ENCODE assay signal across 12 cellular contexts in genomic region chr5:124524552-124525232, GRCh38.
DNase-seq lines count a peak whose midpoint lies in the region; ATAC-seq and TF ChIP-seq lines count a peak whose summit lies in the region.
"Had no signal": no experiment of that assay in that cellular context is flagged by ENCODE, and none has a peak within 500 bp of the region (broad histone marks: within the 10 kb centered on the region; RNA-seq: fewer than 3 reads in every experiment).

No MANE protein-coding gene starts in this region.

- H3K4me1 Mint-ChIP-seq in activated CD4-positive, alpha-beta T cell treated with anti-CD3 and anti-CD28 coated beads, Interleukin-2, amount 10 ng/mL, durations not matched to agents 24 days and 14 days: no peaks in the 10 kb centered on the region
- no peaks in the 10 kb centered on the region for H3K4me1 Mint-ChIP-seq in glutamatergic neuron (ENCODE audit: low read depth, unreplicated experiment)

- H3K27me3 Mint-ChIP-seq in activated CD4-positive, alpha-beta T cell treated with anti-CD3 and anti-CD28 coated beads, Interleukin-2, amount 10 ng/mL, durations not matched to agents 24 days and 14 days: no peaks in the 10 kb centered on the region
- peaks cover 5% of the 10 kb centered on the region for H3K27me3 Mint-ChIP-seq in glutamatergic neuron (ENCODE audit: unreplicated experiment)

- no peaks in the 10 kb centered on the region for H3K36me3 Mint-ChIP-seq in activated CD4-positive, alpha-beta T cell treated with anti-CD3 and anti-CD28 coated beads, Interleukin-2, amount 10 ng/mL, durations not matched to agents 24 days and 14 days (ENCODE audit: low read depth)
- no peaks in the 10 kb centered on the region for H3K36me3 Mint-ChIP-seq in glutamatergic neuron (ENCODE audit: unreplicated experiment)
- H3K36me3 Mint-ChIP-seq: CD14-positive monocyte had no signal

- H3K27ac Mint-ChIP-seq in activated CD4-positive, alpha-beta T cell treated with anti-CD3 and anti-CD28 coated beads, Interleukin-2, amount 10 ng/mL, durations not matched to agents 24 days and 14 days: no peak overlapping the region
- no peak overlapping the region for H3K27ac Mint-ChIP-seq in glutamatergic neuron (ENCODE audit: unreplicated experiment)

- H3K4me3 Mint-ChIP-seq in activated CD4-positive, alpha-beta T cell treated with anti-CD3 and anti-CD28 coated beads, Interleukin-2, amount 10 ng/mL, durations not matched to agents 24 days and 14 days: no peak overlapping the region
- no peak overlapping the region for H3K4me3 Mint-ChIP-seq in glutamatergic neuron (ENCODE audit: unreplicated experiment)
- H3K4me3 Mint-ChIP-seq: CD14-positive monocyte had no signal

- DNase-seq in GM12865 (ENCODE audit: low read depth) (peak; percentile 91), NOMO-1 (lab: John Stamatoyannopoulos, UW; ENCODE audit: unreplicated experiment in 2 of 2) (peak; percentile 41 to 83), NCI-H2107 (lab: John Stamatoyannopoulos, UW) (no peak), NCI-H1048 (lab: John Stamatoyannopoulos, UW) (no peak), glutamatergic neuron (no peak)
- no peak for DNase-seq in activated CD4-positive, alpha-beta T cell treated with anti-CD3 and anti-CD28 coated beads, Interleukin-2, amount 10 ng/mL, durations not matched to agents 24 days and 14 days
- DNase-seq: kidney glomerular epithelial cell, trophoblast cell had no signal

- H3K9me3 Mint-ChIP-seq in activated CD4-positive, alpha-beta T cell treated with anti-CD3 and anti-CD28 coated beads, Interleukin-2, amount 10 ng/mL, durations not matched to agents 24 days and 14 days: no peaks in the 10 kb centered on the region
- peaks cover 2% of the 10 kb centered on the region for H3K9me3 Mint-ChIP-seq in glutamatergic neuron (ENCODE audit: unreplicated experiment)

- no peak overlapping the region for H3K4me3 ChIP-seq in GM12865 (ENCODE audit: low read depth, low read length)
- H3K4me3 ChIP-seq: smooth muscle cell had no signal

- ATAC-seq in GM19395 (IDR thresholded peaks at IDR 0.05; ENCODE audit: unreplicated experiment) (peak; percentile 90), HG03025 (IDR thresholded peaks at IDR 0.05; ENCODE audit: low FRiP score, unreplicated experiment) (peak; percentile 94)

- intact Hi-C loops in activated CD4-positive, alpha-beta T cell treated with anti-CD3 and anti-CD28 coated beads, Interleukin-2, amount 10 ng/mL, durations not matched to agents 24 days and 14 days (cut with micrococcal nuclease): no loop called here

- TF ChIP-seq CTCF in GM12865 (IDR thresholded peaks at IDR 0.05; ENCODE audit: insufficient read depth, low read depth, low read length, missing control alignments) (peak; percentile 52), glutamatergic neuron (IDR thresholded peaks at IDR 0.05; ENCODE audit: partially characterized antibody, unreplicated experiment) (no peak)

Comparison
In these comparisons a context has a peak if more than half of its experiments do, and no peak if none do; other contexts are left out.
1. DNase-seq: peak in GM12865 (single experiment) and NOMO-1 (2 of 2); none in activated CD4-positive, alpha-beta T cell treated with anti-CD3 and anti-CD28 coated beads, Interleukin-2, amount 10 ng/mL, durations not matched to agents 24 days and 14 days (single experiment), NCI-H2107 (single experiment), NCI-H1048 (single experiment) and glutamatergic neuron (single experiment).